ENCODE assay signal across 2 cellular contexts in genomic region chr12:93621986-93622385, GRCh38.
TF ChIP-seq lines count a peak whose summit lies in the region.

No MANE protein-coding gene starts in this region.

TF ChIP-seq in SK-N-SH, 30 proteins besides CTCF, POLR2A, EP300 and RAD21 (continued from another document):
- TF ChIP-seq PBX3 (IDR thresholded peaks at IDR 0.05): peak; percentile 48
- peak; percentile 29 for TF ChIP-seq JUND (IDR thresholded peaks at IDR 0.05)
- TF ChIP-seq NFIC (IDR thresholded peaks at IDR 0.05; ENCODE audit: borderline replicate concordance): peak; percentile 67; the same call in 1 of the 2 replicates
- TF ChIP-seq TEAD4 (IDR thresholded peaks at IDR 0.05; ENCODE audit: borderline replicate concordance, insufficient read depth): peak; percentile 30; the same call in 1 of the 2 replicates
- no peak for TF ChIP-seq FOXM1 (IDR thresholded peaks at IDR 0.05; ENCODE audit: low read depth)
- TF ChIP-seq RCOR1 (IDR thresholded peaks at IDR 0.05; ENCODE audit: low read length): no peak

TF ChIP-seq in SK-N-SH treated with all-trans-retinoic acid at 6 μM for 48 hours, 23 proteins besides CTCF, POLR2A, EP300 and RAD21 (continued from another document):
- TF ChIP-seq ARNTL (CRISPR knock-in tag; IDR thresholded peaks at IDR 0.05; ENCODE audit: borderline replicate concordance, low read depth) (no peak), ZNF8 (CRISPR knock-in tag; IDR thresholded peaks at IDR 0.05) (no peak), TOX (CRISPR knock-in tag; IDR thresholded peaks at IDR 0.05; ENCODE audit: borderline replicate concordance) (no peak), ZNF70 (CRISPR knock-in tag; IDR thresholded peaks at IDR 0.05) (no peak), CSDC2 (CRISPR knock-in tag; IDR thresholded peaks at IDR 0.05) (no peak), BACH2 (CRISPR knock-in tag; IDR thresholded peaks at IDR 0.05; ENCODE audit: borderline replicate concordance) (no peak), POU6F1 (CRISPR knock-in tag; IDR thresholded peaks at IDR 0.05; ENCODE audit: borderline replicate concordance, low read depth) (no peak), ISL1 (CRISPR knock-in tag; IDR thresholded peaks at IDR 0.05) (no peak; the same call in 1 of the 2 replicates), ZFP30 (CRISPR knock-in tag; IDR thresholded peaks at IDR 0.05) (no peak), PATZ1 (CRISPR knock-in tag; IDR thresholded peaks at IDR 0.05; ENCODE audit: borderline replicate concordance) (no peak), OSR1 (CRISPR knock-in tag; IDR thresholded peaks at IDR 0.05) (no peak), RARB (CRISPR knock-in tag; IDR thresholded peaks at IDR 0.05) (no peak), ESRRG (CRISPR knock-in tag; IDR thresholded peaks at IDR 0.05) (no peak), SNAI2 (CRISPR knock-in tag; IDR thresholded peaks at IDR 0.05) (no peak)
